9 cellular contexts compared by ENCODE assay signal in the genomic region with DNA sequence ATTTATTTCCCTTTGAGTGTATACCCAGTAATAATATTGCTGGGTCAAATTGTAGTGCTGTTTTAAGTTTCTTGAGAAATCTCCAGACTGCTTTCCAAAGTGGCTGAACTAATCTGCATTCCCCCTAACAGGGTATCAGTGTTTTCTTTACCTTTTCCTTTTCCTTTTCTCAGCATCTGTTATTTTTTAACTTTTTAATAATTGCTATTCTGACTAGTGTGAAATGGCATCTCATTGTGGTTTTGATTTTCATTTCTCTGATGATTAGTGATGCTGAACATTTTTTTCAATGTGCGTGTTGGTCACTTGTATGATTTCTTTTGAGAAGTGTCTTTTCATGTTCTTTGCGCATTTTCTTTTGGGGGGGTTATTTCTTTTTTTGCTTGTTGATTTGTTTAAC.
"Had no signal": no experiment of that assay in that cellular context is flagged by ENCODE, and none has a peak within 500 bp of the region (broad histone marks: within the 10 kb centered on the region; RNA-seq: fewer than 3 reads in every experiment).

No MANE protein-coding gene starts in this region.

- H2AFZ ChIP-seq: GM23248 had no signal

- H3K4me1 ChIP-seq: HAP-1 had no signal

- DNase-seq: GM23248, GOT3, H7, HFFc6, KBM-7 had no signal

- ATAC-seq: HCT116, HepG2 had no signal

- H3K27ac ChIP-seq: GM23248, HL-60 had no signal

- H3K4me3 ChIP-seq: GM23248, HAP-1 had no signal

- H3K9ac ChIP-seq: GM23248 had no signal

- H3K36me3 ChIP-seq: HAP-1 had no signal

- H3K9me3 ChIP-seq: HAP-1 had no signal
